Comparison of ENCODE assay signal across 1 cellular context in genomic region chr9:98993570-98993945, GRCh38.
TF ChIP-seq lines count a peak whose summit lies in the region.

No MANE protein-coding gene starts in this region.

TF ChIP-seq in GM12878, 131 proteins besides CTCF, POLR2A, EP300 and RAD21 (continued from another document):
- TF ChIP-seq, protein P1, sequence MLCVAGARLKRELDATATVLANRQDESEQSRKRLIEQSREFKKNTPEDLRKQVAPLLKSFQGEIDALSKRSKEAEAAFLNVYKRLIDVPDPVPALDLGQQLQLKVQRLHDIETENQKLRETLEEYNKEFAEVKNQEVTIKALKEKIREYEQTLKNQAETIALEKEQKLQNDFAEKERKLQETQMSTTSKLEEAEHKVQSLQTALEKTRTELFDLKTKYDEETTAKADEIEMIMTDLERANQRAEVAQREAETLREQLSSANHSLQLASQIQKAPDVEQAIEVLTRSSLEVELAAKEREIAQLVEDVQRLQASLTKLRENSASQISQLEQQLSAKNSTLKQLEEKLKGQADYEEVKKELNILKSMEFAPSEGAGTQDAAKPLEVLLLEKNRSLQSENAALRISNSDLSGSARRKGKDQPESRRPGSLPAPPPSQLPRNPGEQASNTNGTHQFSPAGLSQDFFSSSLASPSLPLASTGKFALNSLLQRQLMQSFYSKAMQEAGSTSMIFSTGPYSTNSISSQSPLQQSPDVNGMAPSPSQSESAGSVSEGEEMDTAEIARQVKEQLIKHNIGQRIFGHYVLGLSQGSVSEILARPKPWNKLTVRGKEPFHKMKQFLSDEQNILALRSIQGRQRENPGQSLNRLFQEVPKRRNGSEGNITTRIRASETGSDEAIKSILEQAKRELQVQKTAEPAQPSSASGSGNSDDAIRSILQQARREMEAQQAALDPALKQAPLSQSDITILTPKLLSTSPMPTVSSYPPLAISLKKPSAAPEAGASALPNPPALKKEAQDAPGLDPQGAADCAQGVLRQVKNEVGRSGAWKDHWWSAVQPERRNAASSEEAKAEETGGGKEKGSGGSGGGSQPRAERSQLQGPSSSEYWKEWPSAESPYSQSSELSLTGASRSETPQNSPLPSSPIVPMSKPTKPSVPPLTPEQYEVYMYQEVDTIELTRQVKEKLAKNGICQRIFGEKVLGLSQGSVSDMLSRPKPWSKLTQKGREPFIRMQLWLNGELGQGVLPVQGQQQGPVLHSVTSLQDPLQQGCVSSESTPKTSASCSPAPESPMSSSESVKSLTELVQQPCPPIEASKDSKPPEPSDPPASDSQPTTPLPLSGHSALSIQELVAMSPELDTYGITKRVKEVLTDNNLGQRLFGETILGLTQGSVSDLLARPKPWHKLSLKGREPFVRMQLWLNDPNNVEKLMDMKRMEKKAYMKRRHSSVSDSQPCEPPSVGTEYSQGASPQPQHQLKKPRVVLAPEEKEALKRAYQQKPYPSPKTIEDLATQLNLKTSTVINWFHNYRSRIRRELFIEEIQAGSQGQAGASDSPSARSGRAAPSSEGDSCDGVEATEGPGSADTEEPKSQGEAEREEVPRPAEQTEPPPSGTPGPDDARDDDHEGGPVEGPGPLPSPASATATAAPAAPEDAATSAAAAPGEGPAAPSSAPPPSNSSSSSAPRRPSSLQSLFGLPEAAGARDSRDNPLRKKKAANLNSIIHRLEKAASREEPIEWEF (IDR thresholded peaks at IDR 0.05; ENCODE audit: insufficient replicate concordance, low read depth, low read length), result no peak
- TF ChIP-seq NBN (IDR thresholded peaks at IDR 0.05) (0 out of 2 replicates have a peak, but pooled peaks have one; percentile 27), RELB (IDR thresholded peaks at IDR 0.05; ENCODE audit: low read depth) (peak; percentile 59; the same call in 1 of the 2 replicates), PML (IDR thresholded peaks at IDR 0.05; ENCODE audit: low read length) (no peak), FOXK2 (IDR thresholded peaks at IDR 0.05) (no peak), RUNX3 (IDR thresholded peaks at IDR 0.05; ENCODE audit: low read length) (peak; percentile 36), EED (IDR thresholded peaks at IDR 0.05; ENCODE audit: low read depth) (peak; percentile 82), BCL3 (IDR thresholded peaks at IDR 0.05; ENCODE audit: borderline replicate concordance, insufficient read depth, low read depth, low read length, poor library complexity, severe bottlenecking) (peak; percentile 26), SPI1 (IDR thresholded peaks at IDR 0.05; ENCODE audit: borderline replicate concordance, insufficient read depth, low read depth, low read length) (peak; percentile 89), YY1 (IDR thresholded peaks at IDR 0.05; ENCODE audit: low read depth, low read length) (no peak), CHD4 (IDR thresholded peaks at IDR 0.05) (no peak), SRF (IDR thresholded peaks at IDR 0.05; ENCODE audit: low read depth in 2 of 2, low read length in 2 of 2) (peak in 1 of 2 experiments; percentile 66; a peak in 1 of 4 replicates), BMI1 (IDR thresholded peaks at IDR 0.05; ENCODE audit: borderline replicate concordance) (no peak), IKZF1 (conservative IDR thresholded peaks at IDR 0.05) (peak; percentile 73), ETV6 (conservative IDR thresholded peaks at IDR 0.05 in 1 of 2, IDR thresholded peaks at IDR 0.05 in 1 of 2; ENCODE audit: borderline replicate concordance in 1 of 2, low read depth in 1 of 2) (peak in 1 of 2 experiments; percentile 37; a peak in 1 of 4 replicates), FOXM1 (IDR thresholded peaks at IDR 0.05; ENCODE audit: low read depth, low read length) (no peak), JUNB (IDR thresholded peaks at IDR 0.05) (peak; percentile 61), IKZF2 (IDR thresholded peaks at IDR 0.05) (peak; percentile 70 to 71; a peak in 3 of 4 replicates), RELA (IDR thresholded peaks at IDR 0.05; ENCODE audit: borderline replicate concordance, partially characterized antibody) (peak; percentile 71), FOS (IDR thresholded peaks at IDR 0.05; ENCODE audit: borderline replicate concordance, extremely low read depth, insufficient read length) (no peak), DPF2 (IDR thresholded peaks at IDR 0.05) (peak; percentile 65), IRF4 (IDR thresholded peaks at IDR 0.05; ENCODE audit: low read depth, low read length) (peak; percentile 65; the same call in 1 of the 2 replicates), JUND (IDR thresholded peaks at IDR 0.05; ENCODE audit: low read depth, low read length) (peak; percentile 32; the same call in 1 of the 2 replicates)
- TF ChIP-seq, protein P2, sequence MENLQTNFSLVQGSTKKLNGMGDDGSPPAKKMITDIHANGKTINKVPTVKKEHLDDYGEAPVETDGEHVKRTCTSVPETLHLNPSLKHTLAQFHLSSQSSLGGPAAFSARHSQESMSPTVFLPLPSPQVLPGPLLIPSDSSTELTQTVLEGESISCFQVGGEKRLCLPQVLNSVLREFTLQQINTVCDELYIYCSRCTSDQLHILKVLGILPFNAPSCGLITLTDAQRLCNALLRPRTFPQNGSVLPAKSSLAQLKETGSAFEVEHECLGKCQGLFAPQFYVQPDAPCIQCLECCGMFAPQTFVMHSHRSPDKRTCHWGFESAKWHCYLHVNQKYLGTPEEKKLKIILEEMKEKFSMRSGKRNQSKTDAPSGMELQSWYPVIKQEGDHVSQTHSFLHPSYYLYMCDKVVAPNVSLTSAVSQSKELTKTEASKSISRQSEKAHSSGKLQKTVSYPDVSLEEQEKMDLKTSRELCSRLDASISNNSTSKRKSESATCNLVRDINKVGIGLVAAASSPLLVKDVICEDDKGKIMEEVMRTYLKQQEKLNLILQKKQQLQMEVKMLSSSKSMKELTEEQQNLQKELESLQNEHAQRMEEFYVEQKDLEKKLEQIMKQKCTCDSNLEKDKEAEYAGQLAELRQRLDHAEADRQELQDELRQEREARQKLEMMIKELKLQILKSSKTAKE (IDR thresholded peaks at IDR 0.05; ENCODE audit: low read depth, poor library complexity, severe bottlenecking), result peak; percentile 88
